In genomic region chr1:247487057-247487456, GRCh38 we compare ENCODE assay signal across 8 cellular contexts. TPM values are rescaled to one million over a fixed set of nuclear protein-coding genes. Genes with fewer than 3 reads are reported as not detected.
DNase-seq lines count a peak whose midpoint lies in the region; ATAC-seq and TF ChIP-seq lines count a peak whose summit lies in the region.

No MANE protein-coding gene starts in this region.

- DNase-seq in AML-193 (lab: John Stamatoyannopoulos, UW): peak; percentile 68 to 70
- DNase-seq in NOMO-1 treated with DMSO at 0.1 percent for 48 hours (lab: John Stamatoyannopoulos, UW; ENCODE audit: unreplicated experiment): peak; percentile 47
- peak; percentile 47 for DNase-seq in activated naive CD4-positive, alpha-beta T cell treated with anti-CD3 and anti-CD28 coated beads, Interleukin-2, amount 10 ng/mL, durations not matched to agents 7 days and 5 days
- peak; percentile 57 for DNase-seq in hepatocyte (ENCODE audit: low spot score)
- peak; percentile 39 for DNase-seq in stimulated activated CD4-positive, alpha-beta T cell treated with anti-CD3 and anti-CD28 coated beads, Interleukin-4, amount 100 ng/mL, for 24 hours
- no peak for DNase-seq in ovary

- no peak overlapping the region for H3K4me3 Mint-ChIP-seq in activated naive CD4-positive, alpha-beta T cell treated with anti-CD3 and anti-CD28 coated beads, Interleukin-2, amount 10 ng/mL, durations not matched to agents 7 days and 5 days

- H3K9me2 ChIP-seq in hepatocyte (replicated peaks; ENCODE audit: insufficient read depth): no peaks in the 10 kb centered on the region

- H4K20me1 ChIP-seq in hepatocyte (ENCODE audit: insufficient read depth, poor library complexity, severe bottlenecking): no peaks in the 10 kb centered on the region

- H3K27ac Mint-ChIP-seq in activated naive CD4-positive, alpha-beta T cell treated with anti-CD3 and anti-CD28 coated beads, Interleukin-2, amount 10 ng/mL, durations not matched to agents 7 days and 5 days: peak overlapping the region; percentile 1

- H3K27me3 Mint-ChIP-seq in activated naive CD4-positive, alpha-beta T cell treated with anti-CD3 and anti-CD28 coated beads, Interleukin-2, amount 10 ng/mL, durations not matched to agents 7 days and 5 days: peaks cover 15% of the 10 kb centered on the region

- CTCF ChIA-PET in activated naive CD4-positive, alpha-beta T cell treated with anti-CD3 and anti-CD28 coated beads, Interleukin-2, amount 10 ng/mL, durations not matched to agents 7 days and 5 days (lab: Charles Lee): interaction anchor here (1.1 to 6.7 kb wide), 5 partner anchors 10 to 114 kb away, joined by 4 to 37 read pairs (median 9); no protein-coding TSS in a partner anchor

- H3K36me3 ChIP-seq in hepatocyte (replicated peaks; ENCODE audit: insufficient read depth, low read depth): no peaks in the 10 kb centered on the region
- H3K36me3 ChIP-seq in ovary: no peaks in the 10 kb centered on the region

- H3K27me3 ChIP-seq in hepatocyte: no peaks in the 10 kb centered on the region
- no peaks in the 10 kb centered on the region for H3K27me3 ChIP-seq in ovary

- H3K27ac ChIP-seq in hepatocyte: no peak overlapping the region
- no peak overlapping the region for H3K27ac ChIP-seq in ovary

- no peak for TF ChIP-seq POLR2A in ovary (IDR thresholded peaks at IDR 0.05)

- no peaks in the 10 kb centered on the region for H3K36me3 Mint-ChIP-seq in activated naive CD4-positive, alpha-beta T cell treated with anti-CD3 and anti-CD28 coated beads, Interleukin-2, amount 10 ng/mL, durations not matched to agents 7 days and 5 days

- no peak overlapping the region for H2AFZ ChIP-seq in hepatocyte

- no peak overlapping the region for H3K4me2 ChIP-seq in hepatocyte

- H3K9me3 Mint-ChIP-seq in activated naive CD4-positive, alpha-beta T cell treated with anti-CD3 and anti-CD28 coated beads, Interleukin-2, amount 10 ng/mL, durations not matched to agents 7 days and 5 days: no peaks in the 10 kb centered on the region

- H3K79me2 ChIP-seq in hepatocyte: no peaks in the 10 kb centered on the region

- TF ChIP-seq CTCF in GM12873 (IDR thresholded peaks at IDR 0.05; ENCODE audit: insufficient read depth, low read depth, low read length, missing control alignments) (peak; percentile 58), hepatocyte (IDR thresholded peaks at IDR 0.05; ENCODE audit: poor library complexity) (peak; percentile 67), ovary (IDR thresholded peaks at IDR 0.05) (peak in 1 of 3 donors; percentile 10)

- intact Hi-C loops in ovary (cut with DNase I): no loop called here

- ATAC-seq in HG02798 (IDR thresholded peaks at IDR 0.05; ENCODE audit: poor library complexity, unreplicated experiment): peak; percentile 70

- H3K9me3 ChIP-seq in hepatocyte (ENCODE audit: low read depth) (no peaks in the 10 kb centered on the region), ovary (no peaks in the 10 kb centered on the region)

- H3K4me1 ChIP-seq in hepatocyte (ENCODE audit: insufficient read depth): no peaks in the 10 kb centered on the region
- no peaks in the 10 kb centered on the region for H3K4me1 ChIP-seq in ovary (ENCODE audit: insufficient read depth)

- H3K4me3 ChIP-seq in hepatocyte: no peak overlapping the region
- no peak overlapping the region for H3K4me3 ChIP-seq in ovary

- H3K4me1 Mint-ChIP-seq in activated naive CD4-positive, alpha-beta T cell treated with anti-CD3 and anti-CD28 coated beads, Interleukin-2, amount 10 ng/mL, durations not matched to agents 7 days and 5 days: no peaks in the 10 kb centered on the region

- TF ChIP-seq EP300 in ovary (IDR thresholded peaks at IDR 0.05): no peak

RNA-seq across cellular contexts. Expression of gene OR2B11, which starts 29.2 kb away (rescaled TPM):
- total RNA-seq in hepatocyte (not detected in 2 replicates), ovary (not detected)
- polyA plus RNA-seq in hepatocyte (not detected in 2 replicates), ovary (not detected)

RNA-seq across cellular contexts. Expression of gene OR2C3, which starts 49.2 kb away (rescaled TPM):
- not detected in 2 replicates for total RNA-seq in hepatocyte
- polyA plus RNA-seq in hepatocyte: not detected in 2 replicates
- total RNA-seq in ovary: under 1 TPM in 1 of 7 donors, not detected in 6; 0.15 TPM
- under 1 TPM in 1 of 2 donors, not detected in 1; 0.04 TPM for polyA plus RNA-seq in ovary

Comparison
In these comparisons a context has a peak if more than half of its experiments do, and no peak if none do; other contexts are left out.
1. DNase-seq: peak in AML-193 (2 of 2), NOMO-1 treated with DMSO at 0.1 percent for 48 hours (single experiment), activated naive CD4-positive, alpha-beta T cell treated with anti-CD3 and anti-CD28 coated beads, Interleukin-2, amount 10 ng/mL, durations not matched to agents 7 days and 5 days (single experiment), hepatocyte (single experiment) and stimulated activated CD4-positive, alpha-beta T cell treated with anti-CD3 and anti-CD28 coated beads, Interleukin-4, amount 100 ng/mL, for 24 hours (single experiment); none in ovary (0 of 5).